In the genomic region with DNA sequence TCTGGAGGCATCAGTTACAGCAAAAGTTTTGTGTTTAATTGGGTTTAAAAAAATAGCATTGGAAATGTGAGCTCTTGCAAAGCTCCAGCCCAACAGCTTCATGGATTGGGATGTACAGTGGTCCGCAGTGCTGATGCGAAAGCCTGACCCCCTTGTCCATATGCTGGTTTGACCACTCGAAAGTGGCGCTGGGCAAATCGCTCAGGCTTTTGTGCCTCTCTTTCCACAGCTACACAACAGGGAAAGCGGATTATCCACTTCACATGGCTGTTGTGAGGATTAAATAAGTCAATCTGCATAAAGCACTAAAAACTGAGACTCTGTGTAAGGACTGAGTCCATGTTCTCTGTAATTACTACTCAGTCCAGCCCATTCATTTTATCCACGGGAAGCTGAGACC, we compare ENCODE assay signal across 20 cellular contexts. TPM values are rescaled to one million over a fixed set of nuclear protein-coding genes. Genes with fewer than 3 reads are reported as not detected.
DNase-seq lines count a peak whose midpoint lies in the region; ATAC-seq and TF ChIP-seq lines count a peak whose summit lies in the region.
"Had no signal": no experiment of that assay in that cellular context is flagged by ENCODE, and none has a peak within 500 bp of the region (broad histone marks: within the 10 kb centered on the region; RNA-seq: fewer than 3 reads in every experiment).

No MANE protein-coding gene starts in this region.

- H3K9ac ChIP-seq in endodermal cell (ENCODE audit: extremely low read depth, low read length, poor library complexity, severe bottlenecking) = no peak overlapping the region
- H3K9ac ChIP-seq: BLaER1, KMS-11 had no signal

- no peaks in the 10 kb centered on the region for H3K27me3 Mint-ChIP-seq in endodermal cell (ENCODE audit: insufficient read depth)
- H3K27me3 Mint-ChIP-seq in neural crest cell (ENCODE audit: low read depth) = no peaks in the 10 kb centered on the region

- H3K27me3 ChIP-seq in endodermal cell (ENCODE audit: control insufficient read depth, insufficient read depth, low read length, poor library complexity, severe bottlenecking) = no peaks in the 10 kb centered on the region
- H3K27me3 ChIP-seq: BLaER1, SJCRH30 had no signal

- no peaks in the 10 kb centered on the region for H3K4me1 ChIP-seq in endodermal cell (ENCODE audit: control insufficient read depth, insufficient read depth, low read length)
- H3K4me1 ChIP-seq: BLaER1 had no signal

- H3K36me3 ChIP-seq in endodermal cell (ENCODE audit: control insufficient read depth, insufficient read depth, low read length) = no peaks in the 10 kb centered on the region

- no peak overlapping the region for H3K4me3 Mint-ChIP-seq in endodermal cell
- peak overlapping the region; percentile 61 for H3K4me3 Mint-ChIP-seq in neural crest cell
- H3K4me3 Mint-ChIP-seq: CD4-positive, alpha-beta memory T cell; IgD-negative memory B cell had no signal

- ATAC-seq in Right ventricle myocardium inferior (no peak), GM21447 (IDR thresholded peaks at IDR 0.05; ENCODE audit: unreplicated experiment) (no peak)
- ATAC-seq: PC-3 had no signal

- H3K36me3 Mint-ChIP-seq in endodermal cell (ENCODE audit: low read depth) (peaks cover 9% of the 10 kb centered on the region), neural crest cell (ENCODE audit: low read depth) (peaks cover 24% of the 10 kb centered on the region)
- H3K36me3 Mint-ChIP-seq: CD4-positive, alpha-beta memory T cell; IgD-negative memory B cell had no signal

- WGBS in endodermal cell (ENCODE audit: insufficient coverage in 1 of 2, insufficient read length in 1 of 2), 2 experiments = 90 to 92% methylated on average over 2 to 7 of the region's 7 CpGs

- peak; percentile 51 for DNase-seq in cardiac septum (ENCODE audit: low spot score)
- no peak for DNase-seq in Right ventricle myocardium inferior (ENCODE audit: missing footprints)
- DNase-seq in endodermal cell = no peak
- no peak for DNase-seq in neural crest cell (ENCODE audit: low read depth, low spot score)
- DNase-seq in NCI-H2029 (lab: John Stamatoyannopoulos, UW) = no peak
- no peak for DNase-seq in NCI-H446 (lab: John Stamatoyannopoulos, UW)
- DNase-seq: CD4-positive, alpha-beta memory T cell; COR-L47; HCEC 1CT; MM.1S; NCI-H1694; NCI-H2081; NCI-H748 treated with DMSO at 0.1 percent for 48 hours; NK-92 treated with Interleukin-12 subunit alpha and Interleukin-12 subunit beta, amount 100 ng/mL, for 24 hours; PC-3; SJCRH30 had no signal

- intact Hi-C loops in cardiac septum (cut with DNase I) = no loop called here
- intact Hi-C loops in Right ventricle myocardium inferior (cut with DNase I) = no loop called here

- H3K9me3 ChIP-seq in endodermal cell (ENCODE audit: control insufficient read depth, low read length) = peaks cover 5% of the 10 kb centered on the region

- peaks cover 6% of the 10 kb centered on the region for H3K9me3 Mint-ChIP-seq in endodermal cell
- peaks cover 4% of the 10 kb centered on the region for H3K9me3 Mint-ChIP-seq in neural crest cell

- peak overlapping the region; percentile 78 for H3K27ac ChIP-seq in endodermal cell (ENCODE audit: low read depth, low read length)
- H3K27ac ChIP-seq: BLaER1, KMS-11, SJCRH30 had no signal

- no peak overlapping the region for H3K4me3 ChIP-seq in endodermal cell (ENCODE audit: low read length)
- H3K4me3 ChIP-seq: BLaER1, SJCRH30 had no signal

- H3K27ac Mint-ChIP-seq in endodermal cell (no peak overlapping the region), neural crest cell (ENCODE audit: unreplicated experiment) (peak overlapping the region; percentile 81)
- H3K27ac Mint-ChIP-seq: CD4-positive, alpha-beta memory T cell; IgD-negative memory B cell had no signal

- TF ChIP-seq CTCF in endodermal cell (conservative IDR thresholded peaks at IDR 0.05) (no peak), neural crest cell (conservative IDR thresholded peaks at IDR 0.05) (no peak)

- peaks cover 18% of the 10 kb centered on the region for H3K4me1 Mint-ChIP-seq in endodermal cell
- H3K4me1 Mint-ChIP-seq in neural crest cell = peaks cover 66% of the 10 kb centered on the region
- H3K4me1 Mint-ChIP-seq: IgD-negative memory B cell had no signal

RNA-seq across cellular contexts. Expression of a gene that starts 57.2 kb away (rescaled TPM):
- total RNA-seq in cardiac septum (0.73 TPM), Right ventricle myocardium inferior (0.08 TPM), endodermal cell (1 to 10 TPM; 5.8 to 8.4 TPM), neural crest cell (29.1 and 39.6 TPM in 2 replicates)
- 8.8 TPM for polyA plus RNA-seq in endodermal cell (2013, experiment 1 of 2)
- polyA plus RNA-seq in endodermal cell (2013, experiment 2 of 2) = 8.4 TPM
- total RNA-seq: PC-3 had no signal
- polyA plus RNA-seq: IgD-negative memory B cell had no signal
